1 cellular context compared by ENCODE assay signal in the genomic region with DNA sequence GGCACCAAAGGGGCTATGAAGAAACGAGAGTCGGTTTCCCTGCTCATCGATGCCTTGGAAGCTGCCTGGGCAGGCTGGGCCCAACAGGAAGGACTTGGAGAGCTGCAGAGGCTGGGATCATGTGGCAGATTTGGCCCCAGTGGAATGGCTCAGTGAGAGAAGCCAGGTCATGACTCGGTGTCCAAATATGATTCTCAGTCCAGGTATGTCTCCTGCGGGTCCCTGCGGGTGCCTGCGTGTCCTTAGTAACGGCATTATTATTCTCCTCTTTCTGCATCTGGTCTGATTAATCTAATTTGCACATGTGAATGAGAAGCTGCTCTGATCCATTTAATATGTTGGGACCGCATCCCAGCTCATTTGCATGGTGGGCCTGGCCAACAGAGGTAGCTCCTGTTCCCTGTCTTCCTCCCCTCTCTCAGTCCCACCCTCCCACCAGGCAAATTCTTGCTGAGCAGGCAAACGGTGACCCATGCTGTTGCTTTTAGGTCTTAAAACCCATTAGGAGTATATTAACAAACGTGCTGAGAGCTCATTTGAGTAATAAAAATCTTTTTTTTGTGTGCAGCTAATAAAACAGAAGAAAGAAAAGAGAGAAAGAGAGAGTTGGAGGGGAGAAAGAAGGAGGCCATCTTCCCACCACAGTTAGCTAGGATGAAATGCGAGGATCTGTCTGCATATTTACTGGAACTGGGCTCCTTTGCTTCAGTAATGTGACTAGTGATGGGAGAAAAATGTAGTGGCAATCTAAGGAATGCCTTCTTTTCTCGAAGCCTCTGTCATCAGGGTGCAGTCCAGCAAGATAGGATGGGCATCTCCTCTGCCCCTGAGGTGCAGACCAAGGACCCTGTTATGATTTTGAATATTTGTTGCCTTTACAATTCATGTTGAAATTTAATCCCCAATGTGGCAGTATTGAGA.
TF ChIP-seq lines count a peak whose summit lies in the region.

No MANE protein-coding gene starts in this region.

TF ChIP-seq in H1, 55 proteins besides CTCF, POLR2A, EP300 and RAD21:
- peak; percentile 34 for TF ChIP-seq MAFK (IDR thresholded peaks at IDR 0.05; ENCODE audit: low read depth, low read length)
- no peak for TF ChIP-seq JUND (IDR thresholded peaks at IDR 0.05; ENCODE audit: low read length)
